ENCODE assay signal across 9 cellular contexts in genomic region chr17:74646231-74646630, GRCh38. TPM values are rescaled to one million over a fixed set of nuclear protein-coding genes. Genes with fewer than 3 reads are reported as not detected.
A peak's percentile ranks its signal among the peaks of the same experiment; 100 is the strongest.
DNase-seq lines count a peak whose midpoint lies in the region; ATAC-seq and TF ChIP-seq lines count a peak whose summit lies in the region.
"Had no signal": no experiment of that assay in that cellular context is flagged by ENCODE, and none has a peak within 500 bp of the region (broad histone marks: within the 10 kb centered on the region; RNA-seq: fewer than 3 reads in every experiment).

No MANE protein-coding gene starts in this region.

- H3K4me1 Mint-ChIP-seq in GM23338: peaks cover 18% of the 10 kb centered on the region

- no peak overlapping the region for H3K9ac ChIP-seq in OCI-LY1 (ENCODE audit: low read length)

- H3K27ac ChIP-seq in GM23338 (ENCODE audit: low read depth) (no peak overlapping the region), OCI-LY1 (ENCODE audit: low read depth, low read length, poor library complexity, severe bottlenecking) (no peak overlapping the region), foreskin keratinocyte (no peak overlapping the region)

- H3K9me3 Mint-ChIP-seq in GM23338: no peaks in the 10 kb centered on the region

- H2AFZ ChIP-seq in GM23338: no peak overlapping the region; the same call in 1 of the 2 replicates
- no peak overlapping the region for H2AFZ ChIP-seq in OCI-LY1 (ENCODE audit: low read length)

- no peaks in the 10 kb centered on the region for H3K36me3 Mint-ChIP-seq in GM23338 (ENCODE audit: low read depth)

- no peaks in the 10 kb centered on the region for H4K20me1 ChIP-seq in GM23338 (replicated peaks; ENCODE audit: insufficient read depth)
- H4K20me1 ChIP-seq in OCI-LY1 (ENCODE audit: insufficient read depth, low read length): no peaks in the 10 kb centered on the region

- H3K27ac Mint-ChIP-seq in GM23338: no peak overlapping the region

- H3K27me3 ChIP-seq in BE2C: no peaks in the 10 kb centered on the region; the same call in 1 of the 2 replicates
- no peaks in the 10 kb centered on the region for H3K27me3 ChIP-seq in GM23338 (ENCODE audit: insufficient read depth)
- 0 out of 2 replicates have a peak, but pooled peaks cover 3% of the 10 kb centered on the region for H3K27me3 ChIP-seq in OCI-LY1 (ENCODE audit: insufficient read depth, low read length)
- peaks cover 54% of the 10 kb centered on the region for H3K27me3 ChIP-seq in foreskin keratinocyte

- H3F3A ChIP-seq in GM23338 (replicated peaks; ENCODE audit: low read depth) (no peaks in the 10 kb centered on the region), OCI-LY1 (ENCODE audit: insufficient read depth, low read length) (no peaks in the 10 kb centered on the region)

- no peaks in the 10 kb centered on the region for H3K9me3 ChIP-seq in BE2C
- H3K9me3 ChIP-seq in OCI-LY1 (ENCODE audit: low read length): no peaks in the 10 kb centered on the region

- no peaks in the 10 kb centered on the region for H3K36me3 ChIP-seq in BE2C
- H3K36me3 ChIP-seq in GM23338 (ENCODE audit: insufficient read depth): no peaks in the 10 kb centered on the region
- H3K36me3 ChIP-seq in OCI-LY1 (ENCODE audit: insufficient read depth, low read length): no peaks in the 10 kb centered on the region

- H3K9me2 ChIP-seq in GM23338 (ENCODE audit: insufficient read depth) (no peaks in the 10 kb centered on the region), OCI-LY1 (ENCODE audit: low read depth, low read length) (no peaks in the 10 kb centered on the region)

- no peak overlapping the region for H3K4me3 Mint-ChIP-seq in GM23338

- no peaks in the 10 kb centered on the region for H3K79me2 ChIP-seq in GM23338 (replicated peaks; ENCODE audit: insufficient read depth)
- no peaks in the 10 kb centered on the region for H3K79me2 ChIP-seq in OCI-LY1 (ENCODE audit: insufficient read depth, low read length)

- peak; percentile 61; the same call in 2 of the 3 replicates for ATAC-seq in GM23338
- ATAC-seq in foreskin keratinocyte: peak; percentile 38
- ATAC-seq in GM19397 (IDR thresholded peaks at IDR 0.05; ENCODE audit: unreplicated experiment): no peak
- no peak for ATAC-seq in HG03571 (IDR thresholded peaks at IDR 0.05; ENCODE audit: unreplicated experiment)
- ATAC-seq in GM21825 (IDR thresholded peaks at IDR 0.05; ENCODE audit: unreplicated experiment): no peak

- DNase-seq in BE2C (no peak), GM23338 (ENCODE audit: low spot score) (peak; percentile 68), foreskin keratinocyte (peak; percentile 15 to 31), COR-L47 (lab: John Stamatoyannopoulos, UW) (no peak)
- DNase-seq: activated CD4-positive, alpha-beta T cell treated with anti-CD3 and anti-CD28 coated beads for 48 hours had no signal

- TF ChIP-seq CTCF in BE2C (IDR thresholded peaks at IDR 0.05; ENCODE audit: low read depth, low read length) (peak; percentile 58), GM23338 (conservative IDR thresholded peaks at IDR 0.05; ENCODE audit: low read depth in 2 of 2) (peak; percentile 65 to 66), OCI-LY1 (IDR thresholded peaks at IDR 0.05; ENCODE audit: low read length) (peak; percentile 46), foreskin keratinocyte (conservative IDR thresholded peaks at IDR 0.05) (peak; percentile 75)

- H3K4me1 ChIP-seq in BE2C (peaks cover 14% of the 10 kb centered on the region), GM23338 (ENCODE audit: insufficient read depth) (peaks cover 4% of the 10 kb centered on the region; the same call in 1 of the 2 replicates), OCI-LY1 (ENCODE audit: insufficient read depth, low read length, severe bottlenecking) (no peaks in the 10 kb centered on the region), foreskin keratinocyte (no peaks in the 10 kb centered on the region)

- peaks cover 6% of the 10 kb centered on the region for H3K27me3 Mint-ChIP-seq in GM23338 (ENCODE audit: insufficient read depth, low read depth, poor library complexity)

- H3K4me2 ChIP-seq in GM23338: no peak overlapping the region
- no peak overlapping the region for H3K4me2 ChIP-seq in OCI-LY1 (ENCODE audit: low read length)

- H3K4me3 ChIP-seq in BE2C (ENCODE audit: low read depth, low read length) (no peak overlapping the region), GM23338 (no peak overlapping the region), OCI-LY1 (ENCODE audit: low read depth, low read length, poor library complexity, severe bottlenecking) (no peak overlapping the region)

TF ChIP-seq in GM23338, 12 proteins besides CTCF, POLR2A, EP300 and RAD21 (continues in another document):
- TF ChIP-seq REST (IDR thresholded peaks at IDR 0.05; ENCODE audit: unreplicated experiment) (no peak), JUNB (IDR thresholded peaks at IDR 0.05; ENCODE audit: unreplicated experiment) (no peak), STAT1 (IDR thresholded peaks at IDR 0.05; ENCODE audit: unreplicated experiment) (no peak)

RNA-seq across cellular contexts. Expression of gene CD300E, which starts 22.7 kb away (rescaled TPM):
- polyA plus RNA-seq in BE2C (2012; ENCODE audit: insufficient read depth, insufficient read length, low read depth): not detected
- not detected in 2 replicates for total RNA-seq in GM23338 (2014; rRNA removed; shearing (Covaris generic))
- polyA plus RNA-seq in GM23338 (2016; fragmentation: Nextera tagmentation; extraction: Ambion mirVana) (not detected in 2 replicates), foreskin keratinocyte (not detected in 2 replicates)
- not detected in 2 replicates for total RNA-seq in foreskin keratinocyte

RNA-seq across cellular contexts. Expression of gene CD300LD, which starts 54.1 kb away (rescaled TPM):
- not detected for polyA plus RNA-seq in BE2C (2012; ENCODE audit: insufficient read depth, insufficient read length, low read depth)
- not detected in 2 replicates for total RNA-seq in GM23338 (2014; rRNA removed; shearing (Covaris generic))
- polyA plus RNA-seq in GM23338 (2016; fragmentation: Nextera tagmentation; extraction: Ambion mirVana) (not detected in 2 replicates), foreskin keratinocyte (not detected in 2 replicates)
- total RNA-seq in foreskin keratinocyte: not detected in 2 replicates

Comparison
In these comparisons a context has a peak if more than half of its experiments do, and no peak if none do; other contexts are left out.
1. DNase-seq: peak in GM23338 (single experiment) and foreskin keratinocyte (2 of 2); none in BE2C (single experiment) and COR-L47 (single experiment).
2. ATAC-seq: peak in GM23338 (single experiment) and foreskin keratinocyte (single experiment); none in GM19397 (single experiment), HG03571 (single experiment) and GM21825 (single experiment).
3. Peak in every context shown above with its lines, with median percentiles within 50 percentile points of each other: CTCF ChIP-seq.